8 cellular contexts compared by ENCODE assay signal in the genomic region with DNA sequence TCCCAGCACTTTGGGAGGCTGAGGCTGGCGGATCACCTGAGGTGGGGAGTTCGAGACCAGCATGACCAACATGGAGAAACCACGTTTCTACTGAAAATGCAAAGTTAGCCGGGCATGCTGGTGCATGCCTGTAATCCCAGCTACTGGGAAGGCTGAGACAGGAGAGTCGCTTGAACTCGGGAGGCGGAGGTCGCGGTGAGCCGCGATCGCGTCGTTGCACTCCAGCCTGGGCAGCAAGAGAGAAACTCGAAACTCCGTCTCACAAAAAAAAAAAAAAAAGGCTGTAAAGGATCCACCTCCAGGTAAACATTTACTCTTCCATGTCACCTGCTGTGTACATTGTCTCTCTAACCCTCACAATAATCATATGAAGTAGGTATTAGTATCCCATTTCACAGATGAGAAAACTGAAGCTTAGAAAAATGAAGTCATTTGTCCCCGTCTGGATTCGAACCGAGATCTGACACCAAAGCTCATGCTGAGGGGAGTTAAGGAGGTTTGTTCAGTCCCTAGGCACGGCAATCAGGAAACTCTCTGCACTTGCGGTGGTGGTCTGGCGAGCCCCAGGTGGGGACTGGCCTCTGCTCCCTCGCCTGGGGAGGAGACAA. TPM values are rescaled to one million over a fixed set of nuclear protein-coding genes. Genes with fewer than 3 reads are reported as not detected.
DNase-seq lines count a peak whose midpoint lies in the region; ATAC-seq, FAIRE-seq and TF ChIP-seq lines count a peak whose summit lies in the region.

No MANE protein-coding gene starts in this region.

- H3K9ac ChIP-seq in BLaER1 (peak overlapping the region; percentile 88), HUES48 (ENCODE audit: low read depth, low read length) (no peak overlapping the region), mammary epithelial cell (ENCODE audit: insufficient read depth, low read length) (no peak overlapping the region)

- H3K36me3 Mint-ChIP-seq in naive thymus-derived CD8-positive, alpha-beta T cell, result peaks cover 10 to 31% (median 21%) of the 10 kb centered on the region in 3 donors

- no peak for TF ChIP-seq POLR2A in H54 (IDR thresholded peaks at IDR 0.05; ENCODE audit: low read depth, low read length)

- peak overlapping the region; percentile 89 to 97 (median 94) for H3K27ac Mint-ChIP-seq in naive thymus-derived CD8-positive, alpha-beta T cell

- TF ChIP-seq CTCF in mammary epithelial cell (conservative IDR thresholded peaks at IDR 0.05 in 1 of 2, IDR thresholded peaks at IDR 0.05 in 1 of 2; ENCODE audit: extremely low read depth in 1 of 2, insufficient read depth in 1 of 2, low read depth in 1 of 2, low read length in 2 of 2) (no peak), A673 (conservative IDR thresholded peaks at IDR 0.05; ENCODE audit: low read depth, low read length) (no peak)

- peaks cover 21% of the 10 kb centered on the region for H3K4me1 ChIP-seq in BLaER1
- peaks cover 13% of the 10 kb centered on the region for H3K4me1 ChIP-seq in HUES48 (ENCODE audit: control insufficient read depth, insufficient read depth, low read length)
- H3K4me1 ChIP-seq in mammary epithelial cell (ENCODE audit: insufficient read depth, low read length), result peaks cover 6% of the 10 kb centered on the region
- H3K4me1 ChIP-seq in A673 (ENCODE audit: insufficient read depth, low read length, poor library complexity, severe bottlenecking), result no peaks in the 10 kb centered on the region

- H3K9me3 ChIP-seq in BLaER1 (peaks cover 21% of the 10 kb centered on the region), HUES48 (ENCODE audit: control insufficient read depth, insufficient read depth, low read length) (no peaks in the 10 kb centered on the region), mammary epithelial cell (replicated peaks; ENCODE audit: insufficient read depth, low read length) (no peaks in the 10 kb centered on the region), A673 (ENCODE audit: low read depth, low read length, poor library complexity, severe bottlenecking) (peaks cover 5% of the 10 kb centered on the region)

- peaks cover 0 to 14% (median 4%) of the 10 kb centered on the region in 9 donors for H3K9me3 Mint-ChIP-seq in naive thymus-derived CD8-positive, alpha-beta T cell

- H3K4me1 Mint-ChIP-seq in naive thymus-derived CD8-positive, alpha-beta T cell, result peaks cover 27 to 48% (median 45%) of the 10 kb centered on the region in 4 donors

- WGBS in mammary epithelial cell (ENCODE audit: low coverage, missing lambda C conversion rate), result 48% methylated on average over 15 of the region's 23 CpGs

- FAIRE-seq in H54 (lab: Jason Lieb, UNC), result no peak

- H4K20me1 ChIP-seq in BLaER1, result peaks cover 19% of the 10 kb centered on the region
- no peaks in the 10 kb centered on the region for H4K20me1 ChIP-seq in mammary epithelial cell (ENCODE audit: insufficient read depth, low read length)

- H3K36me3 ChIP-seq in BLaER1 (peaks cover 26% of the 10 kb centered on the region), HUES48 (ENCODE audit: control insufficient read depth, insufficient read depth, low read length) (no peaks in the 10 kb centered on the region), mammary epithelial cell (ENCODE audit: insufficient read depth, low read length) (no peaks in the 10 kb centered on the region), A673 (ENCODE audit: insufficient read depth, low read length, poor library complexity, severe bottlenecking) (no peaks in the 10 kb centered on the region)

- dilution Hi-C loops in mammary epithelial cell (cut with HindIII; ENCODE audit: low sequenced_read_pairs), result no loop called here

- POLR2A ChIA-PET in naive thymus-derived CD8-positive, alpha-beta T cell (lab: Charles Lee), result interaction anchor here (1.8 to 2.7 kb wide), 2 partner anchors 13 to 53 kb away, joined by 9 to 16 read pairs; a partner anchor contains a TSS
- POLR2A ChIA-PET in A673 (lab: Charles Lee; ENCODE audit: low non-redundant PET), result interaction anchor here (0.6 kb wide), 1 partner anchor 9 kb away, joined by 4 read pairs; no protein-coding TSS in a partner anchor

- H2AFZ ChIP-seq in mammary epithelial cell (ENCODE audit: low read depth, low read length), result peak overlapping the region; percentile 58

- BruUV-seq in mammary epithelial cell (replicated peaks; lab: Mats Ljungman, UMichigan) (no TSS peak), A673 (replicated peaks; lab: Mats Ljungman, UMichigan) (no TSS peak)

- ATAC-seq in naive thymus-derived CD8-positive, alpha-beta T cell, result no peak
- ATAC-seq in GM18907 (IDR thresholded peaks at IDR 0.05; ENCODE audit: unreplicated experiment), result no peak

- H3K4me3 ChIP-seq in BLaER1, result peak overlapping the region; percentile 80
- H3K4me3 ChIP-seq in HUES48 (ENCODE audit: low read depth, low read length), result peak overlapping the region; percentile 74
- H3K4me3 ChIP-seq in mammary epithelial cell (replicated peaks in 1 of 3; ENCODE audit: insufficient read depth in 1 of 3, low read depth in 2 of 3, low read length in 3 of 3), result peak overlapping the region in 1 of 3 experiments; percentile 25
- H3K4me3 ChIP-seq in A673 (ENCODE audit: low read depth, low read length, poor library complexity, severe bottlenecking), result no peak overlapping the region

- peak overlapping the region; percentile 86 for H3K4me2 ChIP-seq in BLaER1
- H3K4me2 ChIP-seq in mammary epithelial cell (ENCODE audit: insufficient read depth, low read depth, low read length), result peak overlapping the region; percentile 79

- peaks cover 0 to 7% (median 0%) of the 10 kb centered on the region in 5 donors for H3K27me3 Mint-ChIP-seq in naive thymus-derived CD8-positive, alpha-beta T cell

- H3K79me2 ChIP-seq in mammary epithelial cell (ENCODE audit: insufficient read depth, low read length), result no peaks in the 10 kb centered on the region

- peak overlapping the region; percentile 92 to 97 (median 94) for H3K4me3 Mint-ChIP-seq in naive thymus-derived CD8-positive, alpha-beta T cell

- intact Hi-C loops in mammary epithelial cell (cut with micrococcal nuclease) (no loop called here), A673 (cut with micrococcal nuclease; ENCODE audit: unreplicated experiment) (no loop called here)

- H3K27ac ChIP-seq in BLaER1, result peak overlapping the region; percentile 95
- no peak overlapping the region for H3K27ac ChIP-seq in HUES48 (ENCODE audit: low read depth, low read length)
- H3K27ac ChIP-seq in mammary epithelial cell (ENCODE audit: insufficient read depth, low read depth, low read length), result no peak overlapping the region
- no peak overlapping the region for H3K27ac ChIP-seq in A673 (ENCODE audit: low read depth, low read length, poor library complexity, severe bottlenecking)

- no peaks in the 10 kb centered on the region for H3K27me3 ChIP-seq in BLaER1
- H3K27me3 ChIP-seq in HUES48 (ENCODE audit: control insufficient read depth, insufficient read depth, low read length), result peaks cover 22% of the 10 kb centered on the region
- no peaks in the 10 kb centered on the region for H3K27me3 ChIP-seq in mammary epithelial cell (ENCODE audit: insufficient read depth, low read length)
- H3K27me3 ChIP-seq in A673 (replicated peaks; ENCODE audit: insufficient read depth, low read depth, low read length, poor library complexity), result no peaks in the 10 kb centered on the region

- DNase-seq in mammary epithelial cell (no peak), A673 (ENCODE audit: low spot score) (no peak), H54 (ENCODE audit: insufficient read length, low spot score) (no peak)
- DNase-seq in naive thymus-derived CD8-positive, alpha-beta T cell, result no peak
- no peak for DNase-seq in stimulated activated CD4-positive, alpha-beta T cell treated with anti-CD3 and anti-CD28 coated beads, Interleukin-2, amount 100 ng/mL, for 48 hours

- in situ Hi-C loops in mammary epithelial cell (cut with MboI; ENCODE audit: low sequenced_read_pairs in 2 of 2), result no loop called here

- CTCF ChIA-PET in mammary epithelial cell (lab: Charles Lee; ENCODE audit: low non-redundant PET) (no interaction called here), A673 (lab: Charles Lee) (no interaction called here)

RNA-seq across cellular contexts. Expression of a gene that starts 0.5 kb away (rescaled TPM):
- total RNA-seq in mammary epithelial cell, result under 1 TPM; 0.17 to 0.78 TPM
- 0.29 TPM for polyA plus RNA-seq in mammary epithelial cell
- not detected for polyA minus RNA-seq in mammary epithelial cell
- total RNA-seq in naive thymus-derived CD8-positive, alpha-beta T cell, result 100 to 1,000 TPM; 171 to 182 TPM
- polyA plus RNA-seq in naive thymus-derived CD8-positive, alpha-beta T cell, result 10 to 100 TPM; 59.5 to 84.6 (median 71.0) TPM
- 1.8 and 2.2 TPM in 2 replicates for total RNA-seq in A673 (2021)

RNA-seq across cellular contexts. Expression of a gene that starts 53.0 kb away (rescaled TPM):
- 10 to 100 TPM in 1 of 2 donors, 1 to 10 TPM in 1; 7.7 to 31.1 TPM for total RNA-seq in mammary epithelial cell
- 20.4 TPM for polyA plus RNA-seq in mammary epithelial cell
- polyA minus RNA-seq in mammary epithelial cell, result 22.0 TPM
- 10 to 100 TPM; 13.9 to 15.2 TPM for total RNA-seq in naive thymus-derived CD8-positive, alpha-beta T cell
- polyA plus RNA-seq in naive thymus-derived CD8-positive, alpha-beta T cell, result 1 to 10 TPM; 6.2 to 7.8 (median 6.4) TPM
- total RNA-seq in A673 (2021), result 50.2 and 57.6 TPM in 2 replicates

Comparison
In these comparisons a context has a peak if more than half of its experiments do, and no peak if none do; other contexts are left out.
1. RNA of a gene that starts 0.5 kb away (total RNA-seq): 171 to 182 TPM in naive thymus-derived CD8-positive, alpha-beta T cell; 1.8 to 2.2 TPM in A673 and 0.17 to 0.78 TPM in mammary epithelial cell; every median in the first group is over 10 times any median in the second.